In genomic region chr15:81261172-81261808, GRCh38 we compare ENCODE assay signal across 1 cellular context.
TF ChIP-seq lines count a peak whose summit lies in the region.

No MANE protein-coding gene starts in this region.

TF ChIP-seq in GM23338, 12 proteins besides CTCF, POLR2A, EP300 and RAD21 (continued from another document):
- TF ChIP-seq ZNF462 (CRISPR knock-in tag; IDR thresholded peaks at IDR 0.05): no peak
- no peak for TF ChIP-seq EZH2 (IDR thresholded peaks at IDR 0.05; ENCODE audit: low read depth, unreplicated experiment)
- TF ChIP-seq POLR2AphosphoS5 (IDR thresholded peaks at IDR 0.05; ENCODE audit: low read depth): no peak
- no peak for TF ChIP-seq EZH2phosphoT487 (IDR thresholded peaks at IDR 0.05; ENCODE audit: unreplicated experiment)
- TF ChIP-seq REST (IDR thresholded peaks at IDR 0.05; ENCODE audit: unreplicated experiment): no peak
- no peak for TF ChIP-seq STAT1 (IDR thresholded peaks at IDR 0.05; ENCODE audit: unreplicated experiment)
- TF ChIP-seq ZNF114 (CRISPR knock-in tag; IDR thresholded peaks at IDR 0.05): no peak
- no peak for TF ChIP-seq ETS1 (IDR thresholded peaks at IDR 0.05)
- TF ChIP-seq ZNF331 (CRISPR knock-in tag; IDR thresholded peaks at IDR 0.05; ENCODE audit: low read depth): no peak
- TF ChIP-seq JUNB (IDR thresholded peaks at IDR 0.05; ENCODE audit: unreplicated experiment): no peak
- TF ChIP-seq CREB1 (CRISPR knock-in tag; IDR thresholded peaks at IDR 0.05; ENCODE audit: low read depth): no peak
